In the genomic region with DNA sequence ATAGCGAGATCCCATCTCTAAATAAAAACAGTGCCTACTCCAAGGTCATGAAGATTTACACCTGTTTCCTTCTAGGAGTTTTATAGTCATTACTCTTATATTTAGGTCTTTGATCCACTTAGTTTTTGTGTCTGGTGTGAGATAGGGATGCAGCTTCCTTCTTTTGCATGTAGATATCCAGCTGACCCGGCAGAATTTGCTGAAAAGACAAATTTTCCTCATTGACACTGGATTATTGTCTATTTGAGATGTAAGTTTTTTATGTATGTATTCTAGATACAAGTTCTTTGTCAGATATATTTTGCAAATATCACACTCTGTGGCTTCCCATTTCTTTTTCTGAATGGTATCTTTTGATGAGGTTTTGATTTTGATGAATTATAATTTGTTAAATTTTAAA, we compare ENCODE assay signal across 33 cellular contexts.
"Had no signal": no experiment of that assay in that cellular context is flagged by ENCODE, and none has a peak within 500 bp of the region (broad histone marks: within the 10 kb centered on the region; RNA-seq: fewer than 3 reads in every experiment).

No MANE protein-coding gene starts in this region.

- H3K27ac ChIP-seq: adrenal gland, cardiac muscle cell, VCaP had no signal

- FAIRE-seq: bronchial epithelial cell, TTC549 had no signal

- DNase-seq: activated B cell treated with CpG ODN at 0.5 μM for 24 hours; activated CD4-positive, alpha-beta memory T cell treated with anti-CD3 and anti-CD28 coated beads for 36 hours; activated CD4-positive, alpha-beta T cell treated with anti-CD3 and anti-CD28 coated beads for 4 hours; activated CD4-positive, alpha-beta T cell treated with anti-CD3 and anti-CD28 coated beads, Interleukin-2, amount 10 ng/mL, durations not matched to agents 24 days and 14 days; activated CD4-positive, alpha-beta T cell treated with anti-CD3 and anti-CD28 coated beads, Interleukin-2, amount 50 U/mL, for 1 hour; activated CD4-positive, alpha-beta T cell treated with anti-CD3 and anti-CD28 coated beads, Interleukin-2, amount 50 U/mL, for 4 hours; activated CD4-positive, CD25-positive, alpha-beta regulatory T cell treated with anti-CD3 and anti-CD28 coated beads, Interleukin-2, amount 50 U/mL, for 72 hours; activated CD8-positive, alpha-beta memory T cell treated with anti-CD3 and anti-CD28 coated beads, Interleukin-2, amount 50 U/mL, for 4 hours; activated CD8-positive, alpha-beta T cell treated with anti-CD3 and anti-CD28 coated beads for 36 hours; activated effector memory CD4-positive, alpha-beta T cell treated with anti-CD3 and anti-CD28 coated beads, Interleukin-2, amount 50 U/mL, for 16 hours; activated gamma-delta T cell treated with Interleukin-2 at 50 U/mL for 16 hours; activated naive CD4-positive, alpha-beta T cell; activated naive CD4-positive, alpha-beta T cell treated with anti-CD3 and anti-CD28 coated beads for 36 hours; activated naive CD4-positive, alpha-beta T cell treated with anti-CD3 and anti-CD28 coated beads, Interleukin-2, amount 50 U/mL, for 16 hours; activated naive CD8-positive, alpha-beta T cell treated with anti-CD3 and anti-CD28 coated beads for 36 hours; activated T-cell treated with anti-CD3 and anti-CD28 coated beads for 4 hours; activated T-cell treated with anti-CD3 and anti-CD28 coated beads, Interleukin-2, amount 50 U/mL, for 1 hour; activated T-cell treated with anti-CD3 and anti-CD28 coated beads, Interleukin-2, amount 50 U/mL, for 4 hours; activated T-cell treated with anti-CD3 and anti-CD28 coated beads, Interleukin-2, amount 50 U/mL, for 72 hours; adrenal gland; amniotic stem cell; aorta; caudate nucleus; cerebellar nuclear complex; T-helper 1 cell; T-helper 2 cell; T-helper 9 cell had no signal

- ATAC-seq: activated CD8-positive, alpha-beta T cell treated with anti-CD3 and anti-CD28 coated beads for 36 hours; activated naive CD4-positive, alpha-beta T cell treated with anti-CD3 and anti-CD28 coated beads, Interleukin-2, amount 50 U/mL, for 72 hours; activated T-cell treated with anti-CD3 and anti-CD28 coated beads, Interleukin-2, amount 50 U/mL, for 4 hours; activated T-cell treated with anti-CD3 and anti-CD28 coated beads, Interleukin-2, amount 50 U/mL, for 72 hours; activated T-helper 17 cell treated with anti-CD3 and anti-CD28 coated beads, Interleukin-2, amount 50 U/mL, for 72 hours had no signal

- H3K4me3 ChIP-seq: adrenal gland, cardiac muscle cell had no signal

- H3K27me3 ChIP-seq: adrenal gland, cardiac muscle cell had no signal

- H3K4me1 ChIP-seq: adrenal gland had no signal

- H3K9me3 ChIP-seq: adrenal gland had no signal
